In the genomic region with DNA sequence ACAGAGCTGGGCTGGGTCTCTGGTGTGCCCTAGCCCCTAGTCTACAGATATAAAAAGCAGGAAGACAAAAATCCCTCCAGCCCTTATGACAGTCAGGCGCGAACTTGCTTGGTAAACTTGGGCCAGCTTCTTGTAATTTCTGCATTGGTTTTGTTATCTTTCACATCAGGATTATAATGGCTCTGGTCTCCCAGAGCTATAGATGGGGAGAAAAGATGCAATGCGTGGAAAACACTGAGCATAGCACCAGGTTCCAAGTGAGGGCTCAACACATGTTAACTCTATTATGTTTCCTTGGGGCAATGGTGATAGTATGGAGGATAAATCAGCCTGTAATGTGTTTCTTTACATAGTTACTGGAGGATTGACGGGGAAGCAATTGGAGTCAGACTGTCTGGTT, we compare ENCODE assay signal across 27 cellular contexts.
"Had no signal": no experiment of that assay in that cellular context is flagged by ENCODE, and none has a peak within 500 bp of the region (broad histone marks: within the 10 kb centered on the region; RNA-seq: fewer than 3 reads in every experiment).

No MANE protein-coding gene starts in this region.

- H3K9me3 ChIP-seq: suprapubic skin, testis, thyroid gland, transverse colon, upper lobe of left lung, upper lobe of right lung, uterus, vagina had no signal

- H3K4me1 ChIP-seq: stomach, suprapubic skin, testis, thyroid gland, tibial nerve, transverse colon, upper lobe of left lung, uterus, vagina had no signal

- ATAC-seq: stimulated activated effector memory CD8-positive, alpha-beta T cell treated with anti-CD3 and anti-CD28 coated beads, Interleukin-12 subunit alpha, Interleukin-12 subunit beta, amount 100 ng/mL, for 72 hours; stimulated activated memory B cell treated with anti-CD40 and anti-IgM and Interleukin-4, amounts not matched to agents 10 μg/mL and 1 μg/mL and 100 μg/mL, for 72 hours; stimulated activated naive B cell treated with anti-CD40 and anti-IgM and Interleukin-4, amounts not matched to agents 10 μg/mL and 1 μg/mL and 100 μg/mL, for 72 hours; stimulated activated naive CD8-positive, alpha-beta T cell treated with anti-CD3 and anti-CD28 coated beads, Interleukin-15, amount 100 ng/mL, for 72 hours; stimulated activated naive CD8-positive, alpha-beta T cell treated with anti-CD3 and anti-CD28 coated beads, Interleukin-15, Interleukin-2, amounts not matched to agents 100 U/mL and 50 U/mL, for 24 hours; upper lobe of right lung had no signal

- H3K27ac ChIP-seq: stomach, suprapubic skin, testis, thoracic aorta, thyroid gland, tibial artery, tibial nerve, transverse colon, upper lobe of left lung, upper lobe of right lung, uterus, vagina had no signal

- H3K36me3 ChIP-seq: stomach, suprapubic skin, thoracic aorta, thyroid gland, tibial artery, tibial nerve, transverse colon, upper lobe of left lung, upper lobe of right lung, uterus, vagina had no signal

- H3K27me3 ChIP-seq: testis, thyroid gland, tibial artery, tibial nerve, upper lobe of left lung, upper lobe of right lung, uterus, vagina had no signal

- FAIRE-seq: urothelium cell line had no signal

- H3K4me3 ChIP-seq: stomach, suprapubic skin, testis, thoracic aorta, thyroid gland, tibial artery, tibial nerve, transverse colon, upper lobe of left lung, upper lobe of right lung, uterus, vagina had no signal

- DNase-seq: stimulated activated CD4-positive, alpha-beta T cell treated with anti-CD3 and anti-CD28 coated beads, Interleukin-2, amount 100 ng/mL, for 48 hours; stimulated activated CD4-positive, alpha-beta T cell treated with anti-CD3 and anti-CD28 coated beads, Interleukin-4, amount 100 ng/mL, for 1 hour; stimulated activated CD4-positive, alpha-beta T cell treated with anti-CD3 and anti-CD28 coated beads, Interleukin-4, amount 100 ng/mL, for 24 hours; stimulated activated CD4-positive, alpha-beta T cell treated with anti-CD3 and anti-CD28 coated beads, Interleukin-4, amount 100 ng/mL, for 4 hours; stimulated activated CD8-positive, alpha-beta memory T cell treated with anti-CD3 and anti-CD28 coated beads, Interleukin-4, amount 100 ng/mL, for 48 hours; stimulated activated naive B cell treated with anti-CD40 and anti-IgM and Interleukin-4, amounts not matched to agents 10 μg/mL and 1 μg/mL and 100 μg/mL, for 72 hours; stimulated activated naive CD4-positive, alpha-beta T cell; stimulated activated naive CD4-positive, alpha-beta T cell treated with Interleukin-2 at 50 U/mL for 16 hours; stimulated activated naive CD8-positive, alpha-beta T cell treated with anti-CD3 and anti-CD28 coated beads, Interleukin-15, amount 100 ng/mL, for 72 hours; stimulated activated naive CD8-positive, alpha-beta T cell treated with anti-CD3 and anti-CD28 coated beads, Interleukin-15, Interleukin-2, amounts not matched to agents 100 U/mL and 50 U/mL, for 24 hours; stomach; substantia nigra; testis; thyroid gland; tibial artery; transverse colon; trophoblast cell; upper lobe of left lung; upper lobe of right lung; uterus had no signal
